In the genomic region with DNA sequence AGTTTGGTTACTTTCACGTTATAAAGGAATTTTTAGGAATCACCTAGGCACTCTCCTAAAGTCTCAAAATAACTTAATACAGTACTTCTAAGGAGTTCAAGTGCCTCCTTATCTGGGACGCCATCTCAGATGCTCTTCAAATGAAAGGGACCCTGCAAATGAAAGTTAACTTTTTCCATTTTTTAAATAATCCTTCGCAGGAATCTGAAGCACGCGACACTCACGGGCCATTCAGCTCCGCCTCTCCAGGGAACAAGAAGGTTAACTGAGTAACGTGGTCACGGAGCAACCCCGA, we compare ENCODE assay signal across 8 cellular contexts. TPM values are rescaled to one million over a fixed set of nuclear protein-coding genes. Genes with fewer than 3 reads are reported as not detected.
DNase-seq lines count a peak whose midpoint lies in the region; ATAC-seq, FAIRE-seq and TF ChIP-seq lines count a peak whose summit lies in the region.

No MANE protein-coding gene starts in this region.

- peak overlapping the region; percentile 73 for H4K91ac ChIP-seq in mesenchymal stem cell (ENCODE audit: low read length)

- H2BK12ac ChIP-seq in mesenchymal stem cell (ENCODE audit: low read length in 2 of 2) = no peak overlapping the region

- no peak overlapping the region for H2BK15ac ChIP-seq in mesenchymal stem cell (ENCODE audit: low read depth, poor library complexity, severe bottlenecking)

- peak overlapping the region; percentile 19 for H3K4me2 ChIP-seq in mesenchymal stem cell (ENCODE audit: low read length, poor library complexity, severe bottlenecking)

- peak overlapping the region; percentile 66 for H4K8ac ChIP-seq in mesenchymal stem cell (ENCODE audit: low read length)

- peak overlapping the region; percentile 100 for H3K27ac Mint-ChIP-seq in HFFc6

- DNase-seq in HFFc6 = no peak
- no peak for DNase-seq in astrocyte of the cerebellum (ENCODE audit: low read depth)
- DNase-seq in mesenchymal stem cell = no peak
- no peak for DNase-seq in H54 (ENCODE audit: insufficient read length, low spot score)
- no peak for DNase-seq in HK-2 (ENCODE audit: unreplicated experiment)
- DNase-seq in activated CD4-positive, alpha-beta T cell treated with anti-CD3 and anti-CD28 coated beads, Interleukin-2, amount 50 U/mL, for 48 hours = no peak

- no peaks in the 10 kb centered on the region for H3K9me3 ChIP-seq in mesenchymal stem cell (ENCODE audit: control insufficient read depth, low read length)

- H3K27me3 Mint-ChIP-seq in HFFc6 (ENCODE audit: insufficient read depth) = peaks cover 4% of the 10 kb centered on the region

- H3K4me1 Mint-ChIP-seq in HFFc6 (ENCODE audit: low read depth) = peaks cover 63% of the 10 kb centered on the region

- H3K4me3 ChIP-seq in astrocyte of the cerebellum (ENCODE audit: low read depth, low read length) (peak overlapping the region; percentile 99), mesenchymal stem cell (ENCODE audit: insufficient read depth in 1 of 2, low read depth in 1 of 2, low read length in 2 of 2) (peak overlapping the region; percentile 76 to 99)

- no peak for FAIRE-seq in H54 (lab: Jason Lieb, UNC)

- in situ Hi-C loops in astrocyte of the cerebellum (cut with HindIII; ENCODE audit: low sequenced_read_pairs) = no loop called here

- no peak for TF ChIP-seq POLR2A in H54 (IDR thresholded peaks at IDR 0.05; ENCODE audit: low read depth, low read length)

- H3K9ac ChIP-seq in mesenchymal stem cell (ENCODE audit: low read length) = peak overlapping the region; percentile 99

- peak overlapping the region; percentile 0 for H2AFZ ChIP-seq in mesenchymal stem cell (ENCODE audit: low read depth, low read length)

- no peak overlapping the region for H3K14ac ChIP-seq in mesenchymal stem cell (ENCODE audit: low read length in 2 of 2)

- H3K27ac ChIP-seq in 22Rv1 = peak overlapping the region; percentile 86
- peak overlapping the region; percentile 87 for H3K27ac ChIP-seq in mesenchymal stem cell (ENCODE audit: low read length, poor library complexity, severe bottlenecking)

- TF ChIP-seq CTCF in 22Rv1 (IDR thresholded peaks at IDR 0.05) (no peak), HFFc6 (IDR thresholded peaks at IDR 0.05) (no peak), astrocyte of the cerebellum (IDR thresholded peaks at IDR 0.05; ENCODE audit: low read depth, low read length, missing control alignments) (no peak)

- H3K79me1 ChIP-seq in mesenchymal stem cell (replicated peaks; ENCODE audit: low read length, poor library complexity, severe bottlenecking) = no peaks in the 10 kb centered on the region

- H3K18ac ChIP-seq in mesenchymal stem cell (ENCODE audit: low read depth in 1 of 2, low read length in 2 of 2) = peak overlapping the region; percentile 67 to 80

- no peaks in the 10 kb centered on the region for H3K36me3 ChIP-seq in mesenchymal stem cell (ENCODE audit: control insufficient read depth in 1 of 2, insufficient read depth in 2 of 2, low read depth in 1 of 2, low read length in 2 of 2)

- H3K23ac ChIP-seq in mesenchymal stem cell (ENCODE audit: low read length in 2 of 2) = no peak overlapping the region

- H3K9me3 Mint-ChIP-seq in HFFc6 = no peaks in the 10 kb centered on the region

- H3K4ac ChIP-seq in mesenchymal stem cell (ENCODE audit: low read depth in 1 of 2, low read length in 2 of 2) = peak overlapping the region in 1 of 2 experiments; percentile 71

- no peaks in the 10 kb centered on the region for H3K27me3 ChIP-seq in mesenchymal stem cell (ENCODE audit: control insufficient read depth in 1 of 2, insufficient read depth in 1 of 2, low read length in 2 of 2)

- peak overlapping the region; percentile 100 for H3K4me3 Mint-ChIP-seq in HFFc6

- H3K4me1 ChIP-seq in mesenchymal stem cell (ENCODE audit: control insufficient read depth, insufficient read depth, low read depth, low read length) = no peaks in the 10 kb centered on the region

- peaks cover 10% of the 10 kb centered on the region for H3K36me3 Mint-ChIP-seq in HFFc6 (ENCODE audit: low read depth)

- H2AK5ac ChIP-seq in mesenchymal stem cell (ENCODE audit: low read length, severe bottlenecking) = no peak overlapping the region

- no peak overlapping the region for H2BK5ac ChIP-seq in mesenchymal stem cell (ENCODE audit: low read depth, low read length, poor library complexity, severe bottlenecking)

- no peak overlapping the region for H2BK120ac ChIP-seq in mesenchymal stem cell (ENCODE audit: low read depth, low read length)

- ATAC-seq in HG02610 (IDR thresholded peaks at IDR 0.05; ENCODE audit: unreplicated experiment) = no peak

- WGBS in mesenchymal stem cell = 3% methylated on average over 10 of the region's 10 CpGs

RNA-seq across cellular contexts. Expression of a gene that starts 0.5 kb away (rescaled TPM):
- total RNA-seq in HFFc6 (2021; fragmentation: NEBNext Ultra II Directional; extraction: Animal tissue kit (Norgen Biotek cat#: 25700)) = 10 to 100 TPM; 57.8 to 67.7 (median 63.8) TPM
- polyA plus RNA-seq in mesenchymal stem cell (2013, experiment 1 of 2) = 76.8 TPM
- polyA plus RNA-seq in mesenchymal stem cell (2013, experiment 2 of 2) = 77.6 TPM
